Comparison of ENCODE assay signal across 11 cellular contexts in genomic region chr4:24659241-24659961, GRCh38.
DNase-seq lines count a peak whose midpoint lies in the region; ATAC-seq and TF ChIP-seq lines count a peak whose summit lies in the region.
"Had no signal": no experiment of that assay in that cellular context is flagged by ENCODE, and none has a peak within 500 bp of the region (broad histone marks: within the 10 kb centered on the region; RNA-seq: fewer than 3 reads in every experiment).

No MANE protein-coding gene starts in this region.

- in situ Hi-C loops in Panc1 (cut with HindIII; ENCODE audit: low pct_unique_long_range_greater_than_20kb, low sequenced_read_pairs) = no loop called here

- H3K27me3 Mint-ChIP-seq in endothelial cell (ENCODE audit: unreplicated experiment) = no peaks in the 10 kb centered on the region

- peak in 1 of 2 donors; percentile 7 for TF ChIP-seq EP300 in tibial nerve (IDR thresholded peaks at IDR 0.05)

- no peaks in the 10 kb centered on the region for H3K36me3 Mint-ChIP-seq in endothelial cell (ENCODE audit: low read depth, unreplicated experiment)
- H3K36me3 Mint-ChIP-seq: naive thymus-derived CD8-positive, alpha-beta T cell had no signal

- CTCF ChIA-PET in Panc1 (lab: Charles Lee) = no interaction called here

- no peaks in the 10 kb centered on the region for H3K4me1 Mint-ChIP-seq in endothelial cell (ENCODE audit: unreplicated experiment)

- H3K4me3 ChIP-seq in Panc1 (ENCODE audit: low read depth in 2 of 2, low read length in 2 of 2) = no peak overlapping the region
- H3K4me3 ChIP-seq in iPS-15b (ENCODE audit: low read depth, low read length) = peak overlapping the region; percentile 40
- H3K4me3 ChIP-seq in tibial nerve = no peak overlapping the region

- H3K27me3 ChIP-seq in Panc1 (ENCODE audit: control insufficient read depth, insufficient read depth, low read length) (no peaks in the 10 kb centered on the region), iPS-15b (ENCODE audit: control insufficient read depth, insufficient read depth, low read length) (no peaks in the 10 kb centered on the region), tibial nerve (no peaks in the 10 kb centered on the region)

- H3K36me3 ChIP-seq in Panc1 (ENCODE audit: control insufficient read depth, insufficient read depth, low read length) (no peaks in the 10 kb centered on the region), iPS-15b (ENCODE audit: control insufficient read depth, insufficient read depth, low read length) (no peaks in the 10 kb centered on the region), tibial nerve (no peaks in the 10 kb centered on the region)

- no peaks in the 10 kb centered on the region for H3K4me1 ChIP-seq in Panc1 (ENCODE audit: control insufficient read depth, insufficient read depth, low read length)
- H3K4me1 ChIP-seq in iPS-15b (ENCODE audit: control insufficient read depth, insufficient read depth, low read length) = peaks cover 34% of the 10 kb centered on the region
- peaks cover 0 to 80% (median 25%) of the 10 kb centered on the region in 4 donors for H3K4me1 ChIP-seq in tibial nerve

- no peak for TF ChIP-seq POLR2A in tibial nerve (IDR thresholded peaks at IDR 0.05)

- H3K9me3 ChIP-seq in Panc1 (ENCODE audit: control insufficient read depth, insufficient read depth, low read depth, low read length) (no peaks in the 10 kb centered on the region), iPS-15b (ENCODE audit: control insufficient read depth, insufficient read depth, low read length) (no peaks in the 10 kb centered on the region), tibial nerve (no peaks in the 10 kb centered on the region)

- POLR2A ChIA-PET in Panc1 (lab: Charles Lee) = no interaction called here

- H3K27ac Mint-ChIP-seq in endothelial cell (ENCODE audit: unreplicated experiment) = no peak overlapping the region
- H3K27ac Mint-ChIP-seq: activated T-cell treated with anti-CD3 and anti-CD28 coated beads, Interleukin-2, amount 50 U/mL, for 72 hours had no signal

- intact Hi-C loops in Panc1 (cut with micrococcal nuclease; ENCODE audit: unreplicated experiment) = no loop called here

- DNase-seq in NCI-H1417 (lab: John Stamatoyannopoulos, UW) (peak in 2 of 3 experiments; percentile 51 to 76), NCI-H1417 treated with DMSO at 0.1 percent for 48 hours (lab: John Stamatoyannopoulos, UW) (no peak), Panc1 (ENCODE audit: low read depth, low spot score) (no peak), tibial nerve (ENCODE audit: low spot score in 2 of 2) (no peak), endothelial cell (ENCODE audit: low spot score) (no peak), T-helper 9 cell (no peak)
- DNase-seq: activated T-cell treated with anti-CD3 and anti-CD28 coated beads, Interleukin-2, amount 50 U/mL, for 72 hours; naive thymus-derived CD8-positive, alpha-beta T cell; NK-92 treated with Interleukin-12 subunit alpha and Interleukin-12 subunit beta, amount 100 ng/mL, for 24 hours had no signal

- TF ChIP-seq CTCF in Panc1 (IDR thresholded peaks at IDR 0.05) = no peak
- TF ChIP-seq CTCF in tibial nerve (IDR thresholded peaks at IDR 0.05) = no peak
- no peak for TF ChIP-seq CTCF in endothelial cell (IDR thresholded peaks at IDR 0.05; ENCODE audit: unreplicated experiment)

- H3K9ac ChIP-seq in iPS-15b (ENCODE audit: low read depth, low read length) = peak overlapping the region; percentile 77

- no peaks in the 10 kb centered on the region for H3K9me3 Mint-ChIP-seq in endothelial cell (ENCODE audit: unreplicated experiment)
- H3K9me3 Mint-ChIP-seq: activated T-cell treated with anti-CD3 and anti-CD28 coated beads, Interleukin-2, amount 50 U/mL, for 72 hours had no signal

- H3K4me3 Mint-ChIP-seq in endothelial cell (ENCODE audit: unreplicated experiment) = no peak overlapping the region
- H3K4me3 Mint-ChIP-seq: activated T-cell treated with anti-CD3 and anti-CD28 coated beads, Interleukin-2, amount 50 U/mL, for 72 hours had no signal

- BruUV-seq in Panc1 (replicated peaks; lab: Mats Ljungman, UMichigan) = no TSS peak

- ATAC-seq in Panc1 (0 out of 2 replicates have a peak, but pooled peaks have one; percentile 21), GM19351 (IDR thresholded peaks at IDR 0.05; ENCODE audit: unreplicated experiment) (no peak)
- ATAC-seq: activated T-cell treated with anti-CD3 and anti-CD28 coated beads, Interleukin-2, amount 50 U/mL, for 72 hours; naive thymus-derived CD8-positive, alpha-beta T cell had no signal

- WGBS in tibial nerve, 2 donors = 32 to 46% methylated on average over 3 of the region's 3 CpGs

- H3K27ac ChIP-seq in Panc1 (ENCODE audit: low read length) (no peak overlapping the region), tibial nerve (peak overlapping the region; percentile 48 to 89 (median 67))

Comparison
In these comparisons a context has a peak if more than half of its experiments do, and no peak if none do; other contexts are left out.
1. DNase-seq: peak in NCI-H1417 (2 of 3); none in NCI-H1417 treated with DMSO at 0.1 percent for 48 hours (single experiment), Panc1 (single experiment), tibial nerve (0 of 2), endothelial cell (single experiment) and T-helper 9 cell (single experiment).